In the genomic region with DNA sequence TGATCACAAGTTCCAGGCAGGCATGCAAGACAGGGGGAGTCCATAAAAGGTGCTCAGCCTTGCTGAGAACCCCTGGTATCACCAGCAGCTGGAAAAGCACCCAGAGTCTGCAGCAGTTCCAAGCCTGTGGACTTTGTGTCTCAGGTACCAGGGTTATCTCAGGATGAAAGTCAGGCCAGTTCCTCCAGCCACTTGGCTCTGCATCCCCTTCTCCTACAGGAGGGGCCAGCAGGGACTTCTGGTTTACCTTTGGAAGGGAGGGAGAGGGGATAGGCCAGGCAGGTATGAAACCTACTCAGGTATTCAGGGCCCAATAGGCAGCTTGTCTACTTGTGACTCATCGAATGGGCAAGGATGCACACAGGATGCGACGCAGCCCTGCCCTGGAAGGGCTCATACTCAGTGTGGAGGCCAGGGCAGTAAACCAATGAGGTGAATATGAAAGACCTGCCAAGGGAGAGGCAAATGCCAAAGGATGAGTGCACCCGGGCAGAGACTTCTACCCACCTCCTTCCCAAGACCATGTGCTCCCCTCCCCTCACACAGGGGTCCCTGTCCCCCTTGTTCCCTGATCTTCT, we compare ENCODE assay signal across 19 cellular contexts.
DNase-seq lines count a peak whose midpoint lies in the region; ATAC-seq, FAIRE-seq and TF ChIP-seq lines count a peak whose summit lies in the region.
"Had no signal": no experiment of that assay in that cellular context is flagged by ENCODE, and none has a peak within 500 bp of the region (broad histone marks: within the 10 kb centered on the region; RNA-seq: fewer than 3 reads in every experiment).

No MANE protein-coding gene starts in this region.

- ATAC-seq in gastrocnemius medialis = no peak
- ATAC-seq in GM18511 (IDR thresholded peaks at IDR 0.05; ENCODE audit: unreplicated experiment) = no peak
- ATAC-seq: GM12878 had no signal

- no peaks in the 10 kb centered on the region for H3K9me3 ChIP-seq in liver (ENCODE audit: control insufficient read depth in 4 of 4, low read length in 3 of 4)
- H3K9me3 ChIP-seq in gastrocnemius medialis = no peaks in the 10 kb centered on the region
- H3K9me3 ChIP-seq in GM23248 (ENCODE audit: low read depth) = no peaks in the 10 kb centered on the region

- H3K4me3 ChIP-seq in bronchial epithelial cell (ENCODE audit: low read depth, low read length) = no peak overlapping the region
- H3K4me3 ChIP-seq in liver (ENCODE audit: low read depth in 1 of 3, low read length in 3 of 3) = no peak overlapping the region
- H3K4me3 ChIP-seq in gastrocnemius medialis = no peak overlapping the region
- no peak overlapping the region for H3K4me3 ChIP-seq in GM23248
- H3K4me3 ChIP-seq: GM12878 had no signal

- H3K9me2 ChIP-seq in GM23248 (ENCODE audit: insufficient read depth) = no peaks in the 10 kb centered on the region

- H3K27me3 ChIP-seq in bronchial epithelial cell (ENCODE audit: control insufficient read depth, insufficient read depth, low read length) (no peaks in the 10 kb centered on the region), liver (ENCODE audit: control insufficient read depth in 4 of 4, insufficient read depth in 4 of 4, low read length in 3 of 4) (no peaks in the 10 kb centered on the region), gastrocnemius medialis (no peaks in the 10 kb centered on the region), GM23248 (replicated peaks; ENCODE audit: insufficient read depth) (no peaks in the 10 kb centered on the region)

- DNase-seq in NCI-H510A treated with DMSO at 0.1 percent for 48 hours (lab: John Stamatoyannopoulos, UW) = peak; percentile 15
- no peak for DNase-seq in NCI-H510A (lab: John Stamatoyannopoulos, UW)
- peak; percentile 58 for DNase-seq in bronchial epithelial cell (ENCODE audit: low read depth)
- peak in 1 of 2 donors; percentile 72 for DNase-seq in gastrocnemius medialis
- DNase-seq in GM23248 = no peak
- DNase-seq in dedifferentiated amniotic fluid mesenchymal stem cell (ENCODE audit: extremely low spot score) = no peak
- DNase-seq: 8988T, DMS 273 treated with DMSO at 0.1 percent for 48 hours, EL, NCI-H1092 treated with DMSO at 0.1 percent for 48 hours, NCI-H146, NCI-H2081, NCI-H446 treated with DMSO at 0.1 percent for 48 hours, NCI-H774, OCI-M1, SIG-M5 had no signal

- in situ Hi-C loops in gastrocnemius medialis (cut with MboI; ENCODE audit: low sequenced_read_pairs in 4 of 4) = no loop called here
- in situ Hi-C loops in GM23248 (cut with MboI) = no loop called here

- WGBS in liver = 92% methylated on average over 4 of the region's 4 CpGs
- WGBS in GM23248 (ENCODE audit: low coverage in 1 of 2, low lambda C conversion rate in 2 of 2, missing lambda C conversion rate in 2 of 2), 2 experiments = 84 to 86% methylated on average over 4 of the region's 4 CpGs

- H3K27ac ChIP-seq in liver (ENCODE audit: low read depth in 1 of 2, low read length in 2 of 2) = no peak overlapping the region
- H3K27ac ChIP-seq in gastrocnemius medialis = peak overlapping the region; percentile 94 to 99 (median 98)
- H3K27ac ChIP-seq in GM23248 = no peak overlapping the region

- no peak overlapping the region for H2AFZ ChIP-seq in GM23248

- H3F3A ChIP-seq in GM23248 (ENCODE audit: insufficient read depth) = no peaks in the 10 kb centered on the region

- no peaks in the 10 kb centered on the region for H3K36me3 ChIP-seq in bronchial epithelial cell (ENCODE audit: control insufficient read depth, insufficient read depth, low read length)
- no peaks in the 10 kb centered on the region for H3K36me3 ChIP-seq in liver (ENCODE audit: control insufficient read depth in 4 of 4, insufficient read depth in 3 of 4, low read depth in 1 of 4, low read length in 3 of 4)
- no peaks in the 10 kb centered on the region for H3K36me3 ChIP-seq in gastrocnemius medialis
- no peaks in the 10 kb centered on the region for H3K36me3 ChIP-seq in GM23248 (ENCODE audit: low read depth)

- intact Hi-C loops in gastrocnemius medialis (cut with DNase I; ENCODE audit: low total_unique reads) = loop anchor here (5.0 to 10.0 kb wide), 2 partner anchors 874 to 967 kb away; no protein-coding TSS in a partner anchor

- TF ChIP-seq POLR2A in gastrocnemius medialis (IDR thresholded peaks at IDR 0.05) = no peak

- FAIRE-seq in bronchial epithelial cell (lab: Jason Lieb, UNC) = no peak
- FAIRE-seq: GM12878 had no signal

- no peak overlapping the region for H3K9ac ChIP-seq in liver (ENCODE audit: low read depth in 1 of 2, low read length in 2 of 2)
- H3K9ac ChIP-seq in GM23248 = no peak overlapping the region

- no peaks in the 10 kb centered on the region for H3K79me2 ChIP-seq in GM23248 (ENCODE audit: insufficient read depth)

- TF ChIP-seq RAD21 in liver (IDR thresholded peaks at IDR 0.05) = no peak

- no peaks in the 10 kb centered on the region for H4K20me1 ChIP-seq in GM23248 (ENCODE audit: insufficient read depth)

- no peak for TF ChIP-seq CTCF in bronchial epithelial cell (IDR thresholded peaks at IDR 0.05; ENCODE audit: insufficient read depth, low read length, severe bottlenecking)
- TF ChIP-seq CTCF in liver (IDR thresholded peaks at IDR 0.05; ENCODE audit: low read depth, low read length, missing input control) = no peak
- no peak for TF ChIP-seq CTCF in gastrocnemius medialis (IDR thresholded peaks at IDR 0.05 in 4 of 5, conservative IDR thresholded peaks at IDR 0.05 in 1 of 5)

- H3K4me1 ChIP-seq in liver (ENCODE audit: control insufficient read depth in 4 of 4, insufficient read depth in 4 of 4, low read length in 3 of 4) = no peaks in the 10 kb centered on the region
- peaks cover 73 to 76% of the 10 kb centered on the region in 2 donors for H3K4me1 ChIP-seq in gastrocnemius medialis
- H3K4me1 ChIP-seq in GM23248 (ENCODE audit: insufficient read depth) = peaks cover 3% of the 10 kb centered on the region; the same call in 1 of the 2 replicates

- H3K4me2 ChIP-seq in GM23248 (ENCODE audit: unreplicated experiment) = no peak overlapping the region

TF ChIP-seq in liver, 16 proteins besides CTCF, POLR2A, EP300 and RAD21:
- TF ChIP-seq YY1 (IDR thresholded peaks at IDR 0.05) (no peak), GABPA (IDR thresholded peaks at IDR 0.05 in 1 of 2, conservative IDR thresholded peaks at IDR 0.05 in 1 of 2) (no peak), HNF4A (conservative IDR thresholded peaks at IDR 0.05) (peak; percentile 9 to 29), ATF3 (IDR thresholded peaks at IDR 0.05) (no peak), TAF1 (conservative IDR thresholded peaks at IDR 0.05) (no peak)
- TF ChIP-seq, protein P1, sequence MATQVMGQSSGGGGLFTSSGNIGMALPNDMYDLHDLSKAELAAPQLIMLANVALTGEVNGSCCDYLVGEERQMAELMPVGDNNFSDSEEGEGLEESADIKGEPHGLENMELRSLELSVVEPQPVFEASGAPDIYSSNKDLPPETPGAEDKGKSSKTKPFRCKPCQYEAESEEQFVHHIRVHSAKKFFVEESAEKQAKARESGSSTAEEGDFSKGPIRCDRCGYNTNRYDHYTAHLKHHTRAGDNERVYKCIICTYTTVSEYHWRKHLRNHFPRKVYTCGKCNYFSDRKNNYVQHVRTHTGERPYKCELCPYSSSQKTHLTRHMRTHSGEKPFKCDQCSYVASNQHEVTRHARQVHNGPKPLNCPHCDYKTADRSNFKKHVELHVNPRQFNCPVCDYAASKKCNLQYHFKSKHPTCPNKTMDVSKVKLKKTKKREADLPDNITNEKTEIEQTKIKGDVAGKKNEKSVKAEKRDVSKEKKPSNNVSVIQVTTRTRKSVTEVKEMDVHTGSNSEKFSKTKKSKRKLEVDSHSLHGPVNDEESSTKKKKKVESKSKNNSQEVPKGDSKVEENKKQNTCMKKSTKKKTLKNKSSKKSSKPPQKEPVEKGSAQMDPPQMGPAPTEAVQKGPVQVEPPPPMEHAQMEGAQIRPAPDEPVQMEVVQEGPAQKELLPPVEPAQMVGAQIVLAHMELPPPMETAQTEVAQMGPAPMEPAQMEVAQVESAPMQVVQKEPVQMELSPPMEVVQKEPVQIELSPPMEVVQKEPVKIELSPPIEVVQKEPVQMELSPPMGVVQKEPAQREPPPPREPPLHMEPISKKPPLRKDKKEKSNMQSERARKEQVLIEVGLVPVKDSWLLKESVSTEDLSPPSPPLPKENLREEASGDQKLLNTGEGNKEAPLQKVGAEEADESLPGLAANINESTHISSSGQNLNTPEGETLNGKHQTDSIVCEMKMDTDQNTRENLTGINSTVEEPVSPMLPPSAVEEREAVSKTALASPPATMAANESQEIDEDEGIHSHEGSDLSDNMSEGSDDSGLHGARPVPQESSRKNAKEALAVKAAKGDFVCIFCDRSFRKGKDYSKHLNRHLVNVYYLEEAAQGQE (IDR thresholded peaks at IDR 0.05) = no peak

Comparison
In these comparisons a context has a peak if more than half of its experiments do, and no peak if none do; other contexts are left out.
1. DNase-seq: peak in NCI-H510A treated with DMSO at 0.1 percent for 48 hours (single experiment) and bronchial epithelial cell (single experiment); none in NCI-H510A (single experiment), GM23248 (single experiment) and dedifferentiated amniotic fluid mesenchymal stem cell (single experiment).
2. H3K27ac ChIP-seq: peak in gastrocnemius medialis (4 of 4); none in liver (0 of 2) and GM23248 (single experiment).